Comparison of ENCODE assay signal across 3 cellular contexts in genomic region chr15:41569232-41569631, GRCh38. TPM values are rescaled to one million over a fixed set of nuclear protein-coding genes. Genes with fewer than 3 reads are reported as not detected.
"Had no signal": no experiment of that assay in that cellular context is flagged by ENCODE, and none has a peak within 500 bp of the region (broad histone marks: within the 10 kb centered on the region; RNA-seq: fewer than 3 reads in every experiment).

No MANE protein-coding gene starts in this region.

RNA-seq across cellular contexts. Expression of gene LTK, which starts 55.6 kb away (rescaled TPM):
- total RNA-seq: foreskin keratinocyte, mammary epithelial cell, occipital lobe had no signal
- polyA plus RNA-seq: foreskin keratinocyte, mammary epithelial cell had no signal
